ENCODE assay signal across 9 cellular contexts in the genomic region with DNA sequence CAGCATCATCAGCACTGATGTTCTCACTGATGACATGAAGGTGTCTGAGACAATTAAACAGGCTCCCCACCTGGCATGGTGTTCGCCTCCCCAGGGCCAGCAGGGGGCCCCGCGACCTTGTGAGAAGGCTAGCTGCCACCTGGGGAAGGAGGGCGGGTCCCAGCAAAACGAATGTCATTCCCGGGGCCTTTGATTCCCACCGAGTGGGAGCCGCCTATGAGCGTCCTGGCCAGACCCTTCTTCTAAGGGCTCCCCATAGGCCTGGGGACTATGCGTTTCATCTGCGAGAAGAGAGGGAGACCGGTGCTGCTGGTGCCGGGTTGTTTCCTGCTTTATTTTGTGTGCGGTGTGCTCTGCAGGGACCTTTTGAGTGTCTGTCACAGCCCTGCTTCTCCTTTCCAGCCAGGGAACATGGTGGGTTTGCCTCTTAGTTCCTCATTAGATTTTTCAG. TPM values are rescaled to one million over a fixed set of nuclear protein-coding genes. Genes with fewer than 3 reads are reported as not detected.
DNase-seq lines count a peak whose midpoint lies in the region; ATAC-seq, FAIRE-seq and TF ChIP-seq lines count a peak whose summit lies in the region.
"Had no signal": no experiment of that assay in that cellular context is flagged by ENCODE, and none has a peak within 500 bp of the region (broad histone marks: within the 10 kb centered on the region; RNA-seq: fewer than 3 reads in every experiment).

No MANE protein-coding gene starts in this region.

- H3K9me3 ChIP-seq in keratinocyte (ENCODE audit: control insufficient read depth, low read depth, low read length): no peaks in the 10 kb centered on the region

- no peaks in the 10 kb centered on the region for H3K4me1 ChIP-seq in keratinocyte (ENCODE audit: control insufficient read depth, extremely low read depth, insufficient read depth, low read length)

- H3K9me1 ChIP-seq in keratinocyte (ENCODE audit: control insufficient read depth, extremely low read depth, insufficient read depth, low read length): no peaks in the 10 kb centered on the region

- FAIRE-seq in keratinocyte (lab: Jason Lieb, UNC): peak; percentile 34
- FAIRE-seq: endometrium had no signal

- TF ChIP-seq CTCF in astrocyte of the cerebellum (IDR thresholded peaks at IDR 0.05; ENCODE audit: low read depth, low read length, missing control alignments) (peak; percentile 74), keratinocyte (optimal IDR thresholded peaks at IDR 0.05 in 1 of 3, IDR thresholded peaks at IDR 0.05 in 1 of 3, conservative IDR thresholded peaks at IDR 0.05 in 1 of 3; ENCODE audit: extremely low read depth in 1 of 3, insufficient read depth in 2 of 3, low read length in 3 of 3) (peak; percentile 76 to 91 (median 80))

- no peak overlapping the region for H3K4me3 ChIP-seq in astrocyte of the cerebellum (ENCODE audit: low read depth, low read length)
- no peak overlapping the region for H3K4me3 ChIP-seq in keratinocyte (ENCODE audit: control insufficient read depth in 2 of 3, extremely low read depth in 1 of 3, insufficient read depth in 2 of 3, low read depth in 1 of 3, low read length in 3 of 3)

- no peak overlapping the region for H3K27ac ChIP-seq in keratinocyte (ENCODE audit: control insufficient read depth, insufficient read depth, low read length)

- H3K79me2 ChIP-seq in keratinocyte (ENCODE audit: control insufficient read depth, insufficient read depth, low read length): no peaks in the 10 kb centered on the region

- H4K20me1 ChIP-seq in keratinocyte (ENCODE audit: control insufficient read depth, extremely low read depth, insufficient read depth, low read length): no peaks in the 10 kb centered on the region

- peak; percentile 25 for DNase-seq in EL
- peak; percentile 84 for DNase-seq in KBM-7
- peak; percentile 18 to 48 for DNase-seq in SW 1271 (lab: John Stamatoyannopoulos, UW)
- peak; percentile 16 for DNase-seq in astrocyte of the cerebellum (ENCODE audit: low read depth)
- DNase-seq in keratinocyte (ENCODE audit: low read depth, low spot score): no peak
- DNase-seq in stimulated activated CD4-positive, alpha-beta T cell treated with anti-CD3 and anti-CD28 coated beads, TNF-alpha, amount 100 ng/mL, for 24 hours (ENCODE audit: low read depth in 3 of 3): peak; percentile 11 to 62 (median 22)
- no peak for DNase-seq in OCI-M2 (lab: John Stamatoyannopoulos, UW; ENCODE audit: unreplicated experiment)

- dilution Hi-C loops in keratinocyte (cut with MboI; ENCODE audit: extremely low pct_ligation_motif_present, low sequenced_read_pairs): no loop called here

- no peak overlapping the region for H2AFZ ChIP-seq in keratinocyte (ENCODE audit: control insufficient read depth, low read length)

- no peaks in the 10 kb centered on the region for H3K27me3 ChIP-seq in keratinocyte (ENCODE audit: control insufficient read depth, extremely low read depth, insufficient read depth, low read length)

- H3K9ac ChIP-seq in keratinocyte (ENCODE audit: control insufficient read depth, extremely low read depth, insufficient read depth, low read length): no peak overlapping the region

- H3K36me3 ChIP-seq in keratinocyte (ENCODE audit: control insufficient read depth in 2 of 2, extremely low read depth in 1 of 2, insufficient read depth in 2 of 2, low read length in 2 of 2): no peaks in the 10 kb centered on the region

- ATAC-seq in GM21717 (IDR thresholded peaks at IDR 0.05; ENCODE audit: unreplicated experiment): peak; percentile 84

- in situ Hi-C loops in KBM-7 (cut with MboI; ENCODE audit: low pct_unique_long_range_greater_than_20kb, low sequenced_read_pairs) (no loop called here), astrocyte of the cerebellum (cut with HindIII; ENCODE audit: low sequenced_read_pairs) (no loop called here)

- H3K4me2 ChIP-seq in keratinocyte (ENCODE audit: control insufficient read depth, extremely low read depth, insufficient read depth, low read depth, low read length): peak overlapping the region; percentile 43

RNA-seq across cellular contexts. Expression of gene MINDY4B, which starts 20.5 kb away (rescaled TPM):
- polyA plus RNA-seq in keratinocyte: not detected in 3 replicates
- polyA plus RNA-seq in keratinocyte (2011; ENCODE audit: low read depth): not detected
- polyA plus RNA-seq in keratinocyte (2011; cell fraction: cytosol; rRNA removed): not detected in 2 replicates
- not detected in 2 replicates for polyA plus RNA-seq in keratinocyte (2011; cell fraction: nucleus; rRNA removed)
- not detected in 2 replicates for polyA plus RNA-seq in keratinocyte (2012; ENCODE audit: low replicate concordance)
- not detected in 3 replicates for polyA minus RNA-seq in keratinocyte
- not detected for polyA minus RNA-seq in keratinocyte (2011; cell fraction: cytosol; rRNA and poly(A)+ RNA removed)
- not detected in 2 replicates for polyA minus RNA-seq in keratinocyte (2011; cell fraction: nucleus; rRNA and poly(A)+ RNA removed)

RNA-seq across cellular contexts. Expression of gene CLRN1, which starts 46.8 kb away (rescaled TPM):
- not detected in 3 replicates for polyA plus RNA-seq in keratinocyte
- polyA plus RNA-seq in keratinocyte (2011; ENCODE audit: low read depth): not detected
- polyA plus RNA-seq in keratinocyte (2011; cell fraction: cytosol; rRNA removed): not detected in 2 replicates
- polyA plus RNA-seq in keratinocyte (2011; cell fraction: nucleus; rRNA removed): not detected in 2 replicates
- not detected in 2 replicates for polyA plus RNA-seq in keratinocyte (2012; ENCODE audit: low replicate concordance)
- not detected in 3 replicates for polyA minus RNA-seq in keratinocyte
- not detected for polyA minus RNA-seq in keratinocyte (2011; cell fraction: cytosol; rRNA and poly(A)+ RNA removed)
- polyA minus RNA-seq in keratinocyte (2011; cell fraction: nucleus; rRNA and poly(A)+ RNA removed): not detected in 2 replicates

Comparison
In these comparisons a context has a peak if more than half of its experiments do, and no peak if none do; other contexts are left out.
1. DNase-seq: peak in EL (single experiment), KBM-7 (single experiment), SW 1271 (2 of 2), astrocyte of the cerebellum (single experiment) and stimulated activated CD4-positive, alpha-beta T cell treated with anti-CD3 and anti-CD28 coated beads, TNF-alpha, amount 100 ng/mL, for 24 hours (3 of 3); none in keratinocyte (single experiment) and OCI-M2 (single experiment).